35 cellular contexts compared by ENCODE assay signal in the genomic region with DNA sequence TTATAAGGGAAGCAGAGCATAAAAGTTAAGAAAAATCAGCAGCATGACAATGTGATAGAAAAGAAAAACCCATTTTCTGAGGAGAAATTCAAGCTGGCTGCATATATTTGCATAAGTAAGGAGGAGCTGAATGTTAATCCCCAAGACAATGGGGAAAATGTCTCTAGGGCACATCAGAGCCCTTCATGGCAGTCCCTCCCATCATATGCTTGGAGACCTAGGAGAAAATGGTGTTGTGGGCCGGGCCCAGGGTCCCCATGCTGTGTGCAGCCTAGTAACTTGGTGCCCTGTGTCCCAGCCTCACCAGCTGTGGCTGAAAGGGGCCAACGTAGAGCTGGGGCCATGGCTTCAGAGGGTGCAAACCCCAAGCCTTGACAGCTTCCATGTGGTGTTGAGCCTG.
"Had no signal": no experiment of that assay in that cellular context is flagged by ENCODE, and none has a peak within 500 bp of the region (broad histone marks: within the 10 kb centered on the region; RNA-seq: fewer than 3 reads in every experiment).

No MANE protein-coding gene starts in this region.

- H3K9me3 ChIP-seq: MG63 had no signal

- H3K36me3 ChIP-seq: MG63 had no signal

- H3K4me2 ChIP-seq: KMS-11 had no signal

- H3K27ac ChIP-seq: KMS-11 had no signal

- H3K4me3 ChIP-seq: MG63 had no signal

- H3K9ac ChIP-seq: KMS-11 had no signal

- DNase-seq: Karpas-422, Kasumi-1, MG63, MM.1S, MV-4-11, NCI-H1048, NCI-H1092, NCI-H1092 treated with DMSO at 0.1 percent for 48 hours, NCI-H1105, NCI-H1105 treated with DMSO at 0.1 percent for 48 hours, NCI-H1417, NCI-H1417 treated with DMSO at 0.1 percent for 48 hours, NCI-H1436, NCI-H1436 treated with DMSO at 0.1 percent for 48 hours, NCI-H146, NCI-H1694, NCI-H1694 treated with DMSO at 0.1 percent for 48 hours, NCI-H187, NCI-H187 treated with DMSO at 0.1 percent for 48 hours, NCI-H1930, NCI-H2029, NCI-H2029 treated with DMSO at 0.1 percent for 48 hours, NCI-H2081, NCI-H2081 treated with DMSO at 0.1 percent for 48 hours, NCI-H2107, NCI-H2171, NCI-H2171 treated with DMSO at 0.1 percent for 48 hours, NCI-H2227 treated with DMSO at 0.1 percent for 48 hours, NCI-H226, NCI-H345, NCI-H446, NCI-H446 treated with DMSO at 0.1 percent for 48 hours, NCI-H510A, NCI-H510A treated with DMSO at 0.1 percent for 48 hours had no signal

- H3K27me3 ChIP-seq: MG63 had no signal
